ENCODE assay signal across 8 cellular contexts in the genomic region with DNA sequence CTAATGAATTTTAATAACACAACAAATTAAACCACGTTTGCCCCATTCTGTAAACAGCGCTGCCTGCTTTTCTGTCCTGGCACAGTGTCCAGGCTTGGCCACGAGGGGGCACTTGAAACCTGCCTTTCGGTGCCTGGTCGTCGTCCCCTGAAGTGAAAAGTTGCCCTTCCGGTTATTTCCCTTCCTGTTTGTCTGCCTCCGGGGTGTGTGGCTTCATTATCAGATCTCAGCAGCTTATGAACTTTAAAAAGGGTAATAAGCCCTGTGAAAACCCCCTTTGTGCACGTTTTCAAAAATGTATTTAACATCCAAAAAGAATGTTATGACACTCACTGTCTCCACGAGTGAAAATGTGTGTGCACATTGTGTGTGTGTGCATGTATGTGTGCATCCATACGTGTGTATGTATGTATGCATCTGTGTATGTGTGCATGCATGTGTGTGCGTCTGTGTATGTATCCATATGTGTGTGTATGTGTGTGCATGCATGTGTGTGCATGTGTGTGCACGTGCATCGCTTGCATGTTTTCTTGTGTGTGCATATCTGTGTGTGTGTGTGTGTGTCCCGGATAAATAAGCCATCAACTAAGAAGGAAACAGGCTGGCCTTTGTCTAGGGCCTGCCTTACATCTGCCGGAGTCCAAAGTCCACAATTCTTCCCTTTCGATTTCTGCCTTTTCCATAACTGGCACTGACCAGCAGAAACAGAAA.
A peak's percentile ranks its signal among the peaks of the same experiment; 100 is the strongest.
DNase-seq lines count a peak whose midpoint lies in the region; ATAC-seq and TF ChIP-seq lines count a peak whose summit lies in the region.

No MANE protein-coding gene starts in this region.

- in situ Hi-C loops in Caki2 (cut with HindIII; ENCODE audit: low pct_unique_long_range_greater_than_20kb, low sequenced_read_pairs), result no loop called here

- peaks cover 0 to 3% (median 0%) of the 10 kb centered on the region in 5 donors for H3K36me3 Mint-ChIP-seq in naive thymus-derived CD4-positive, alpha-beta T cell

- peaks cover 0 to 3% (median 0%) of the 10 kb centered on the region in 5 donors for H3K27me3 Mint-ChIP-seq in naive thymus-derived CD4-positive, alpha-beta T cell

- no peaks in the 10 kb centered on the region for H4K20me1 ChIP-seq in OCI-LY7 (ENCODE audit: insufficient read depth, low read length)

- peaks cover 4% of the 10 kb centered on the region for H3K4me1 ChIP-seq in OCI-LY7 (ENCODE audit: insufficient read depth, low read length, poor library complexity, severe bottlenecking)
- peaks cover 3 to 34% (median 32%) of the 10 kb centered on the region in 4 donors for H3K4me1 ChIP-seq in esophagus muscularis mucosa
- H3K4me1 ChIP-seq in naive thymus-derived CD4-positive, alpha-beta T cell (ENCODE audit: control insufficient read depth in 2 of 2, insufficient read depth in 2 of 2, low read length in 2 of 2), result peaks cover 6% of the 10 kb centered on the region in 2 donors

- intact Hi-C loops in OCI-LY7 (cut with micrococcal nuclease; ENCODE audit: unreplicated experiment) (loop anchor here (2.0 to 5.0 kb wide), 3 partner anchors 62 to 1637 kb away; no protein-coding TSS in a partner anchor), esophagus muscularis mucosa (cut with DNase I) (loop anchor here (2.0 kb wide), 2 partner anchors 62 to 626 kb away; no protein-coding TSS in a partner anchor)
- intact Hi-C loops in naive thymus-derived CD4-positive, alpha-beta T cell (cut with micrococcal nuclease), result loop anchor here (1.0 to 10.0 kb wide), 12 partner anchors 62 to 1634 kb away; partner anchors contain the start of genes AFDN (in 1 of the 2), C6orf120 (in 1 of the 2), DYNLT2 (in 1 of the 2) and ERMARD (in 1 of the 2)

- CTCF ChIA-PET in OCI-LY7 (lab: Charles Lee; ENCODE audit: unreplicated experiment), result no interaction called here
- CTCF ChIA-PET in naive thymus-derived CD4-positive, alpha-beta T cell (lab: Charles Lee), result interaction anchor here (0.6 to 1.6 kb wide), 3 partner anchors 24 to 1635 kb away, joined by 3 to 6 read pairs (median 4); no protein-coding TSS in a partner anchor

- peak; percentile 56 for DNase-seq in Caki2 (ENCODE audit: low read depth)
- DNase-seq in HS-27A (ENCODE audit: low read depth), result peak; percentile 24
- peak; percentile 79 for DNase-seq in OCI-LY7 (ENCODE audit: low spot score)
- DNase-seq in activated T-cell treated with anti-CD3 and anti-CD28 coated beads for 48 hours (ENCODE audit: low read depth), result peak; percentile 71
- DNase-seq in esophagus muscularis mucosa (ENCODE audit: extremely low spot score), result no peak
- peak; percentile 57 to 76 (median 72) for DNase-seq in naive thymus-derived CD4-positive, alpha-beta T cell
- DNase-seq in stimulated activated CD8-positive, alpha-beta memory T cell treated with anti-CD3 and anti-CD28 coated beads, Interleukin-7, amount 100 ng/mL, for 4 hours (ENCODE audit: low read depth in 2 of 2), result peak; percentile 57 to 60

- H3K79me2 ChIP-seq in OCI-LY7 (ENCODE audit: insufficient read depth, low read depth, low read length), result no peaks in the 10 kb centered on the region

- BruUV-seq in OCI-LY7 (replicated peaks; lab: Mats Ljungman, UMichigan), result no TSS peak

- H3K27me3 ChIP-seq in esophagus muscularis mucosa, result no peaks in the 10 kb centered on the region
- H3K27me3 ChIP-seq in naive thymus-derived CD4-positive, alpha-beta T cell (ENCODE audit: control insufficient read depth in 2 of 2, insufficient read depth in 2 of 2, low read length in 2 of 2), result no peaks in the 10 kb centered on the region

- 32% methylated on average over 17 of the region's 17 CpGs for WGBS in esophagus muscularis mucosa

- POLR2A ChIA-PET in OCI-LY7 (lab: Charles Lee), result no interaction called here
- POLR2A ChIA-PET in naive thymus-derived CD4-positive, alpha-beta T cell (lab: Charles Lee), result interaction anchor here (1.0 kb wide), 1 partner anchor 9 kb away, joined by 4 read pairs; no protein-coding TSS in a partner anchor

- peak overlapping the region; percentile 24 to 83 (median 71) for H3K27ac Mint-ChIP-seq in naive thymus-derived CD4-positive, alpha-beta T cell

- H3K4me3 ChIP-seq in OCI-LY7 (ENCODE audit: low read depth, low read length, poor library complexity, severe bottlenecking) (peak overlapping the region; percentile 15), esophagus muscularis mucosa (peak overlapping the region; percentile 14 to 44 (median 28))
- H3K4me3 ChIP-seq in naive thymus-derived CD4-positive, alpha-beta T cell (ENCODE audit: low read length), result peak overlapping the region; percentile 49

- no peak for TF ChIP-seq POLR2A in esophagus muscularis mucosa (IDR thresholded peaks at IDR 0.05; ENCODE audit: low read depth)

- H3K4me1 Mint-ChIP-seq in naive thymus-derived CD4-positive, alpha-beta T cell, result peaks cover 7 to 24% (median 15%) of the 10 kb centered on the region in 7 donors

- no peaks in the 10 kb centered on the region for H3K36me3 ChIP-seq in OCI-LY7 (ENCODE audit: insufficient read depth, low read length)
- no peaks in the 10 kb centered on the region for H3K36me3 ChIP-seq in esophagus muscularis mucosa
- no peaks in the 10 kb centered on the region for H3K36me3 ChIP-seq in naive thymus-derived CD4-positive, alpha-beta T cell (ENCODE audit: control insufficient read depth in 2 of 3, insufficient read depth in 3 of 3, low read length in 3 of 3)

- TF ChIP-seq EP300 in esophagus muscularis mucosa (IDR thresholded peaks at IDR 0.05), result no peak

- no peaks in the 10 kb centered on the region for H3K9me3 ChIP-seq in OCI-LY7 (ENCODE audit: low read length)
- peaks cover 0 to 5% (median 0%) of the 10 kb centered on the region in 4 donors for H3K9me3 ChIP-seq in esophagus muscularis mucosa
- H3K9me3 ChIP-seq in naive thymus-derived CD4-positive, alpha-beta T cell (ENCODE audit: control insufficient read depth in 2 of 3, low read length in 3 of 3), result no peaks in the 10 kb centered on the region

- peak overlapping the region; percentile 12 to 79 (median 70) for H3K4me3 Mint-ChIP-seq in naive thymus-derived CD4-positive, alpha-beta T cell

- H3K27ac ChIP-seq in OCI-LY7 (ENCODE audit: low read depth, low read length, poor library complexity, severe bottlenecking) (no peak overlapping the region), esophagus muscularis mucosa (replicated peaks in 1 of 4) (no peak overlapping the region)
- H3K27ac ChIP-seq in naive thymus-derived CD4-positive, alpha-beta T cell (ENCODE audit: low read depth, low read length), result no peak overlapping the region

- no peaks in the 10 kb centered on the region for H3K9me2 ChIP-seq in OCI-LY7 (ENCODE audit: insufficient read depth, low read length)

- peaks cover 0 to 6% (median 0%) of the 10 kb centered on the region in 11 donors for H3K9me3 Mint-ChIP-seq in naive thymus-derived CD4-positive, alpha-beta T cell

- peak overlapping the region; percentile 52 for H3K4me2 ChIP-seq in OCI-LY7 (ENCODE audit: low read length)

- peak; percentile 100 for ATAC-seq in GM21367 (IDR thresholded peaks at IDR 0.05; ENCODE audit: unreplicated experiment)
- peak; percentile 94 for ATAC-seq in naive thymus-derived CD4-positive, alpha-beta T cell

- peak; percentile 95 for TF ChIP-seq CTCF in OCI-LY7 (conservative IDR thresholded peaks at IDR 0.05; ENCODE audit: low read length)
- peak in 2 of 3 experiments; percentile 91 to 93 for TF ChIP-seq CTCF in esophagus muscularis mucosa (IDR thresholded peaks at IDR 0.05)

- peak overlapping the region; percentile 95 for H2AFZ ChIP-seq in OCI-LY7 (ENCODE audit: low read length)
